In genomic region chr2:28681216-28681981, GRCh38 we compare ENCODE assay signal across 9 cellular contexts.
DNase-seq lines count a peak whose midpoint lies in the region; ATAC-seq and TF ChIP-seq lines count a peak whose summit lies in the region.
"Had no signal": no experiment of that assay in that cellular context is flagged by ENCODE, and none has a peak within 500 bp of the region (broad histone marks: within the 10 kb centered on the region; RNA-seq: fewer than 3 reads in every experiment).

No MANE protein-coding gene starts in this region.

- H2AFZ ChIP-seq in fibroblast of lung (ENCODE audit: low read length) = no peak overlapping the region

- no peak overlapping the region for H3K27ac ChIP-seq in fibroblast of lung (ENCODE audit: insufficient read depth, low read length)

- peak; percentile 19 to 40 for ATAC-seq in left cardiac atrium
- ATAC-seq in Right ventricle myocardium inferior = no peak
- ATAC-seq in HG03520 (IDR thresholded peaks at IDR 0.05; ENCODE audit: unreplicated experiment) = peak; percentile 77

- DNase-seq in left cardiac atrium = peak; percentile 51
- DNase-seq in Right ventricle myocardium inferior (ENCODE audit: missing footprints) = no peak
- peak; percentile 15 to 28 for DNase-seq in activated CD8-positive, alpha-beta memory T cell treated with anti-CD3 and anti-CD28 coated beads for 1 hour (ENCODE audit: extremely low read depth in 1 of 2, low read depth in 1 of 2)
- peak; percentile 35 to 79 for DNase-seq in fibroblast of lung (ENCODE audit: low read depth in 2 of 2)
- DNase-seq in stimulated activated CD4-positive, alpha-beta T cell treated with anti-CD3 and anti-CD28 coated beads, TNF-alpha, amount 100 ng/mL, for 1 hour (ENCODE audit: low read depth in 3 of 3, low spot score in 1 of 3) = peak; percentile 18 to 29 (median 19)
- no peak for DNase-seq in NCI-H774 (lab: John Stamatoyannopoulos, UW)
- DNase-seq in NCI-H187 treated with DMSO at 0.1 percent for 48 hours (lab: John Stamatoyannopoulos, UW) = no peak

- H3K4me1 ChIP-seq in fibroblast of lung (ENCODE audit: control insufficient read depth, extremely low read depth, insufficient read depth, low read length) = peaks cover 7% of the 10 kb centered on the region

- no peak overlapping the region for H3K4me2 ChIP-seq in fibroblast of lung (ENCODE audit: extremely low read depth, insufficient read depth, low read length)

- no peaks in the 10 kb centered on the region for H3K36me3 ChIP-seq in fibroblast of lung (ENCODE audit: control insufficient read depth, insufficient read depth, low read length)
- H3K36me3 ChIP-seq: cardiac muscle cell had no signal

- intact Hi-C loops in left cardiac atrium (cut with DNase I) (no loop called here), Right ventricle myocardium inferior (cut with DNase I) (loop anchor here (5.0 kb wide), 3 partner anchors 54 to 89 kb away; partner anchors contain the start of gene PPP1CB)

- no peak overlapping the region for H3K4me3 ChIP-seq in fibroblast of lung (replicated peaks in 1 of 4; ENCODE audit: control extremely low read depth in 1 of 4, insufficient read depth in 1 of 4, low read depth in 3 of 4, low read length in 4 of 4)
- H3K4me3 ChIP-seq: cardiac muscle cell had no signal

- H4K20me1 ChIP-seq in fibroblast of lung (ENCODE audit: control insufficient read depth, extremely low read depth, insufficient read depth, low read length) = no peaks in the 10 kb centered on the region

- no peaks in the 10 kb centered on the region for H3K27me3 ChIP-seq in fibroblast of lung (ENCODE audit: control insufficient read depth, insufficient read depth, low read length)
- H3K27me3 ChIP-seq: cardiac muscle cell had no signal

- no peaks in the 10 kb centered on the region for H3K9me3 ChIP-seq in fibroblast of lung (ENCODE audit: control insufficient read depth, insufficient read depth, low read depth, low read length)

- TF ChIP-seq CTCF in fibroblast of lung (conservative IDR thresholded peaks at IDR 0.05 in 1 of 2, IDR thresholded peaks at IDR 0.05 in 1 of 2; ENCODE audit: low read depth in 1 of 2, low read length in 2 of 2) = no peak

- no peak overlapping the region for H3K9ac ChIP-seq in fibroblast of lung (ENCODE audit: insufficient read depth, low read length)

- H3K79me2 ChIP-seq in fibroblast of lung (ENCODE audit: control insufficient read depth, insufficient read depth, low read length) = no peaks in the 10 kb centered on the region

Comparison
In these comparisons a context has a peak if more than half of its experiments do, and no peak if none do; other contexts are left out.
1. DNase-seq: peak in left cardiac atrium (single experiment), activated CD8-positive, alpha-beta memory T cell treated with anti-CD3 and anti-CD28 coated beads for 1 hour (2 of 2), fibroblast of lung (2 of 2) and stimulated activated CD4-positive, alpha-beta T cell treated with anti-CD3 and anti-CD28 coated beads, TNF-alpha, amount 100 ng/mL, for 1 hour (3 of 3); none in Right ventricle myocardium inferior (single experiment), NCI-H774 (single experiment) and NCI-H187 treated with DMSO at 0.1 percent for 48 hours (single experiment).